ENCODE assay signal across 8 cellular contexts in genomic region chr13:21670883-21671792, GRCh38. TPM values are rescaled to one million over a fixed set of nuclear protein-coding genes. Genes with fewer than 3 reads are reported as not detected.
DNase-seq lines count a peak whose midpoint lies in the region; ATAC-seq and TF ChIP-seq lines count a peak whose summit lies in the region.

Gene FGF9, plus strand, starts transcription at chr13:21671073. Its CDS starts 840 bp downstream, at chr13:21671913.

- H3K4me3 ChIP-seq in Caco-2 (ENCODE audit: low read depth, low read length) (peak within 1 kb of the TSS; percentile 80), muscle layer of duodenum (ENCODE audit: low read depth in 1 of 2, low read length in 2 of 2) (peak within 1 kb of the TSS; percentile 89 to 90)

- H3K9me3 ChIP-seq in Caco-2 (no peaks in the 10 kb centered on the region), muscle layer of duodenum (ENCODE audit: control insufficient read depth in 1 of 2, low read length in 2 of 2) (no peaks in the 10 kb centered on the region)

- DNase-seq in Caco-2 = peak; percentile 76 to 89
- peak; percentile 80 for DNase-seq in NOMO-1 treated with dmso at 0.1 percent for 144 hours (lab: John Stamatoyannopoulos, UW; ENCODE audit: unreplicated experiment)
- DNase-seq in activated T-cell treated with anti-CD3 and anti-CD28 coated beads for 4 hours = peak; percentile 67
- peak; percentile 80 to 87 for DNase-seq in stimulated activated effector memory CD8-positive, alpha-beta T cell treated with anti-CD3 and anti-CD28 coated beads, Interleukin-12 subunit alpha, Interleukin-12 subunit beta, amount 100 ng/mL, for 72 hours (ENCODE audit: low spot score in 2 of 2)

- peaks cover 8% of the 10 kb centered on the region for H3K36me3 Mint-ChIP-seq in Caco-2 (ENCODE audit: insufficient read depth, unreplicated experiment)
- H3K36me3 Mint-ChIP-seq in stimulated activated effector memory CD8-positive, alpha-beta T cell treated with anti-CD3 and anti-CD28 coated beads, Interleukin-12 subunit alpha, Interleukin-12 subunit beta, amount 100 ng/mL, for 72 hours = no peaks in the 10 kb centered on the region

- CTCF ChIA-PET in Caco-2 (lab: Charles Lee) = interaction anchor here (2.9 kb wide), 1 partner anchor 33 kb away, joined by 16 read pairs; no protein-coding TSS in a partner anchor

- H3K9me3 Mint-ChIP-seq in Caco-2 (ENCODE audit: unreplicated experiment) = no peaks in the 10 kb centered on the region
- no peaks in the 10 kb centered on the region for H3K9me3 Mint-ChIP-seq in stimulated activated effector memory CD8-positive, alpha-beta T cell treated with anti-CD3 and anti-CD28 coated beads, Interleukin-12 subunit alpha, Interleukin-12 subunit beta, amount 100 ng/mL, for 72 hours

- no peak within 1 kb of the TSS for H3K27ac Mint-ChIP-seq in Caco-2 (ENCODE audit: unreplicated experiment)
- no peak within 1 kb of the TSS for H3K27ac Mint-ChIP-seq in stimulated activated effector memory CD8-positive, alpha-beta T cell treated with anti-CD3 and anti-CD28 coated beads, Interleukin-12 subunit alpha, Interleukin-12 subunit beta, amount 100 ng/mL, for 72 hours

- ATAC-seq in GM19397 (IDR thresholded peaks at IDR 0.05; ENCODE audit: unreplicated experiment) (peak; percentile 70), HG03520 (IDR thresholded peaks at IDR 0.05; ENCODE audit: unreplicated experiment) (peak; percentile 66), esophagus mucosa (peak; percentile 95)
- ATAC-seq in stimulated activated effector memory CD8-positive, alpha-beta T cell treated with anti-CD3 and anti-CD28 coated beads, Interleukin-12 subunit alpha, Interleukin-12 subunit beta, amount 100 ng/mL, for 72 hours = peak; percentile 88

- peaks cover 3% of the 10 kb centered on the region; the same call in 1 of the 2 replicates for H3K27me3 ChIP-seq in Caco-2 (replicated peaks; ENCODE audit: control insufficient read depth, insufficient read depth, low read length)
- peaks cover 23% of the 10 kb centered on the region for H3K27me3 ChIP-seq in muscle layer of duodenum (ENCODE audit: low read depth, low read length)

- POLR2A ChIA-PET in Caco-2 (lab: Charles Lee) = no interaction called here

- H3K4me1 ChIP-seq in Caco-2 (peaks cover 26% of the 10 kb centered on the region), muscle layer of duodenum (ENCODE audit: control insufficient read depth in 1 of 2, insufficient read depth in 2 of 2, low read length in 2 of 2) (peaks cover 16 to 57% of the 10 kb centered on the region in 2 donors)

- intact Hi-C loops in Caco-2 (cut with micrococcal nuclease; ENCODE audit: unreplicated experiment) = loop anchor here (1.0 to 10.0 kb wide), 5 partner anchors 33 to 394 kb away; no protein-coding TSS in a partner anchor

- H3K27me3 Mint-ChIP-seq in Caco-2 (ENCODE audit: insufficient read depth, unreplicated experiment) = peaks cover 26% of the 10 kb centered on the region

- H3K36me3 ChIP-seq in Caco-2 (ENCODE audit: control insufficient read depth, insufficient read depth, low read length) (no peaks in the 10 kb centered on the region), muscle layer of duodenum (ENCODE audit: control insufficient read depth in 1 of 2, insufficient read depth in 2 of 2, low read length in 2 of 2) (no peaks in the 10 kb centered on the region)

- peaks cover 24% of the 10 kb centered on the region for H3K4me1 Mint-ChIP-seq in Caco-2 (ENCODE audit: low read depth, unreplicated experiment)
- peaks cover 45% of the 10 kb centered on the region for H3K4me1 Mint-ChIP-seq in stimulated activated effector memory CD8-positive, alpha-beta T cell treated with anti-CD3 and anti-CD28 coated beads, Interleukin-12 subunit alpha, Interleukin-12 subunit beta, amount 100 ng/mL, for 72 hours

- H3K27ac ChIP-seq in muscle layer of duodenum (ENCODE audit: low read length) = no peak within 1 kb of the TSS

- peak within 1 kb of the TSS; percentile 98 for H3K4me3 Mint-ChIP-seq in Caco-2 (ENCODE audit: unreplicated experiment)
- peak within 1 kb of the TSS; percentile 85 for H3K4me3 Mint-ChIP-seq in stimulated activated effector memory CD8-positive, alpha-beta T cell treated with anti-CD3 and anti-CD28 coated beads, Interleukin-12 subunit alpha, Interleukin-12 subunit beta, amount 100 ng/mL, for 72 hours

- BruUV-seq in Caco-2 (replicated peaks; lab: Mats Ljungman, UMichigan) = no TSS peak

- TF ChIP-seq CTCF in Caco-2 (IDR thresholded peaks at IDR 0.05; ENCODE audit: insufficient read depth in 1 of 2, low read depth in 1 of 2, low read length in 1 of 2, severe bottlenecking in 1 of 2, unreplicated experiment in 1 of 2) = no peak

RNA-seq across cellular contexts. Expression of gene FGF9, which starts in this region (rescaled TPM):
- total RNA-seq in Caco-2 (2022) (1.0 and 1.1 TPM in 2 replicates), esophagus mucosa (0.04 TPM)

Comparison
In these comparisons a context has a peak if more than half of its experiments do, and no peak if none do; other contexts are left out.
1. Peak in ATAC-seq in esophagus mucosa; RNA of the gene not detected or under 1 TPM.